8 cellular contexts compared by ENCODE assay signal in genomic region chr6:15464211-15464725, GRCh38.
DNase-seq lines count a peak whose midpoint lies in the region; ATAC-seq and TF ChIP-seq lines count a peak whose summit lies in the region.

No MANE protein-coding gene starts in this region.

- TF ChIP-seq CTCF in SK-N-SH (IDR thresholded peaks at IDR 0.05): peak; percentile 64
- TF ChIP-seq CTCF in uterus (IDR thresholded peaks at IDR 0.05): peak in 2 of 4 experiments; percentile 20 to 22

- no peaks in the 10 kb centered on the region for H3K27me3 Mint-ChIP-seq in immature natural killer cell (ENCODE audit: low read depth in 3 of 3)

- TF ChIP-seq POLR2A in uterus (IDR thresholded peaks at IDR 0.05): no peak

- no peaks in the 10 kb centered on the region for H3K79me2 ChIP-seq in SK-N-SH (ENCODE audit: insufficient read depth)

- peaks cover 43 to 90% of the 10 kb centered on the region in 2 donors for H3K4me1 Mint-ChIP-seq in immature natural killer cell

- H3K9me2 ChIP-seq in SK-N-SH: no peaks in the 10 kb centered on the region

- intact Hi-C loops in uterus (cut with DNase I; ENCODE audit: low total_unique reads): no loop called here

- H3K4me3 Mint-ChIP-seq in immature natural killer cell: no peak overlapping the region

- H3K4me1 ChIP-seq in SK-N-SH (ENCODE audit: control insufficient read depth in 1 of 2, insufficient read depth in 2 of 2, low read depth in 1 of 2, low read length in 1 of 2) (peaks cover 5 to 18% of the 10 kb centered on the region in 2 experiments; a peak in 2 of 4 replicates), uterus (no peaks in the 10 kb centered on the region)

- no peak overlapping the region for H2AFZ ChIP-seq in SK-N-SH (ENCODE audit: low read depth)

- POLR2A ChIA-PET in SK-N-SH (lab: Yijun Ruan, JAX): no interaction called here

- peaks cover 25% of the 10 kb centered on the region; the same call in 1 of the 2 replicates for H4K20me1 ChIP-seq in SK-N-SH (ENCODE audit: insufficient read depth)

- H3K4me3 ChIP-seq in SK-N-SH (ENCODE audit: low read depth in 2 of 2, low read length in 1 of 2) (no peak overlapping the region), uterus (no peak overlapping the region)

- H3K27ac Mint-ChIP-seq in immature natural killer cell: peak overlapping the region in 3 of 6 donors; percentile 14 to 73 (median 32)

- H3F3A ChIP-seq in SK-N-SH (replicated peaks; ENCODE audit: insufficient read depth): no peaks in the 10 kb centered on the region

- H3K36me3 ChIP-seq in SK-N-SH (replicated peaks in 1 of 2; ENCODE audit: control insufficient read depth in 1 of 2, insufficient read depth in 2 of 2, low read length in 1 of 2) (peaks cover 0 to 5% of the 10 kb centered on the region in 2 experiments), uterus (no peaks in the 10 kb centered on the region)

- no peak overlapping the region for H3K9ac ChIP-seq in SK-N-SH

- WGBS in SK-N-SH (ENCODE audit: low lambda C conversion rate): 81% methylated on average over 5 of the region's 5 CpGs

- H3K4me2 ChIP-seq in SK-N-SH: no peak overlapping the region

- H3K27me3 ChIP-seq in SK-N-SH (ENCODE audit: insufficient read depth) (no peaks in the 10 kb centered on the region), uterus (no peaks in the 10 kb centered on the region)

- peaks cover 3 to 4% (median 4%) of the 10 kb centered on the region in 3 donors for H3K36me3 Mint-ChIP-seq in immature natural killer cell

- CTCF ChIA-PET in SK-N-SH (lab: Yijun Ruan, JAX): interaction anchor here (0.9 to 2.0 kb wide), 6 partner anchors 13 to 28 kb away, joined by 4 to 6 read pairs (median 6); no protein-coding TSS in a partner anchor

- no peak for TF ChIP-seq RAD21 in SK-N-SH (IDR thresholded peaks at IDR 0.05; ENCODE audit: low read length)

- H3K9me3 ChIP-seq in SK-N-SH: no peaks in the 10 kb centered on the region
- no peaks in the 10 kb centered on the region for H3K9me3 ChIP-seq in uterus

- no peak for DNase-seq in SK-N-SH
- peak; percentile 66 for DNase-seq in RPMI8226
- peak; percentile 85 for DNase-seq in activated effector memory CD4-positive, alpha-beta T cell treated with anti-CD3 and anti-CD28 coated beads, Interleukin-2, amount 50 U/mL, for 16 hours
- peak; percentile 48 to 55 (median 53) for DNase-seq in immature natural killer cell
- peak; percentile 16 to 37 for DNase-seq in stimulated activated CD8-positive, alpha-beta memory T cell treated with anti-CD3 and anti-CD28 coated beads, Interleukin-4, amount 100 ng/mL, for 1 hour (ENCODE audit: low read depth in 2 of 2, low spot score in 1 of 2)
- DNase-seq in uterus: no peak

- H3K9me3 Mint-ChIP-seq in immature natural killer cell: no peaks in the 10 kb centered on the region

- no peak; the same call in 2 of the 3 replicates for ATAC-seq in SK-N-SH treated with all-trans-retinoic acid at 6 μM for 48 hours
- no peak for ATAC-seq in HG02885 (IDR thresholded peaks at IDR 0.05; ENCODE audit: poor library complexity, unreplicated experiment)

- no peak overlapping the region for H3K27ac ChIP-seq in SK-N-SH (ENCODE audit: low read depth in 2 of 2, low read length in 1 of 2)
- H3K27ac ChIP-seq in uterus: no peak overlapping the region

- TF ChIP-seq EP300 in SK-N-SH (IDR thresholded peaks at IDR 0.05; ENCODE audit: borderline replicate concordance in 1 of 2, low read depth in 1 of 2, low read length in 1 of 2): no peak

TF ChIP-seq in SK-N-SH, 30 proteins besides CTCF, POLR2A, EP300 and RAD21:
- TF ChIP-seq ZBTB33 (IDR thresholded peaks at IDR 0.05; ENCODE audit: borderline replicate concordance, low read depth): no peak
- TF ChIP-seq FOSL2 (IDR thresholded peaks at IDR 0.05; ENCODE audit: borderline replicate concordance, low read depth): no peak
- TF ChIP-seq NFIC (IDR thresholded peaks at IDR 0.05; ENCODE audit: borderline replicate concordance): no peak
- TF ChIP-seq RCOR1 (IDR thresholded peaks at IDR 0.05; ENCODE audit: low read length): no peak
- no peak for TF ChIP-seq SIN3A (IDR thresholded peaks at IDR 0.05; ENCODE audit: borderline replicate concordance, low read depth, low read length)
- TF ChIP-seq FOXJ3 (CRISPR knock-in tag; IDR thresholded peaks at IDR 0.05): no peak
- TF ChIP-seq FOXM1 (IDR thresholded peaks at IDR 0.05; ENCODE audit: low read depth): no peak
- TF ChIP-seq USF1 (IDR thresholded peaks at IDR 0.05; ENCODE audit: borderline replicate concordance, low read depth): no peak
- TF ChIP-seq TCF12 (IDR thresholded peaks at IDR 0.05): no peak
- no peak for TF ChIP-seq MAX (IDR thresholded peaks at IDR 0.05; ENCODE audit: low read depth)
- TF ChIP-seq YY1 (IDR thresholded peaks at IDR 0.05; ENCODE audit: low read depth): no peak
- no peak for TF ChIP-seq GABPA (IDR thresholded peaks at IDR 0.05; ENCODE audit: low read depth)
- TF ChIP-seq RXRA (IDR thresholded peaks at IDR 0.05; ENCODE audit: borderline replicate concordance, low read depth): no peak

TF ChIP-seq in SK-N-SH treated with all-trans-retinoic acid at 6 μM for 48 hours, 23 proteins besides CTCF, POLR2A, EP300 and RAD21:
- TF ChIP-seq CSRNP3 (CRISPR knock-in tag; IDR thresholded peaks at IDR 0.05): no peak
- no peak for TF ChIP-seq GLIS3 (CRISPR knock-in tag; IDR thresholded peaks at IDR 0.05)
- TF ChIP-seq TSHZ2 (CRISPR knock-in tag; IDR thresholded peaks at IDR 0.05): no peak
- no peak for TF ChIP-seq OSR1 (CRISPR knock-in tag; IDR thresholded peaks at IDR 0.05)
- TF ChIP-seq ZC3H10 (CRISPR knock-in tag; IDR thresholded peaks at IDR 0.05): no peak
- no peak for TF ChIP-seq ZFP30 (CRISPR knock-in tag; IDR thresholded peaks at IDR 0.05)
- no peak for TF ChIP-seq BACH2 (CRISPR knock-in tag; IDR thresholded peaks at IDR 0.05; ENCODE audit: borderline replicate concordance)
- TF ChIP-seq PATZ1 (CRISPR knock-in tag; IDR thresholded peaks at IDR 0.05; ENCODE audit: borderline replicate concordance): no peak
- no peak for TF ChIP-seq TCF4 (CRISPR knock-in tag; IDR thresholded peaks at IDR 0.05; ENCODE audit: borderline replicate concordance)
- no peak for TF ChIP-seq ESRRG (CRISPR knock-in tag; IDR thresholded peaks at IDR 0.05)
- no peak for TF ChIP-seq ZNF8 (CRISPR knock-in tag; IDR thresholded peaks at IDR 0.05)
- TF ChIP-seq ZNF70 (CRISPR knock-in tag; IDR thresholded peaks at IDR 0.05): no peak

Comparison
In these comparisons a context has a peak if more than half of its experiments do, and no peak if none do; other contexts are left out.
1. DNase-seq: peak in RPMI8226 (single experiment), activated effector memory CD4-positive, alpha-beta T cell treated with anti-CD3 and anti-CD28 coated beads, Interleukin-2, amount 50 U/mL, for 16 hours (single experiment), immature natural killer cell (3 of 3) and stimulated activated CD8-positive, alpha-beta memory T cell treated with anti-CD3 and anti-CD28 coated beads, Interleukin-4, amount 100 ng/mL, for 1 hour (2 of 2); none in SK-N-SH (single experiment) and uterus (0 of 2).